Comparison of ENCODE assay signal across 16 cellular contexts in the genomic region with DNA sequence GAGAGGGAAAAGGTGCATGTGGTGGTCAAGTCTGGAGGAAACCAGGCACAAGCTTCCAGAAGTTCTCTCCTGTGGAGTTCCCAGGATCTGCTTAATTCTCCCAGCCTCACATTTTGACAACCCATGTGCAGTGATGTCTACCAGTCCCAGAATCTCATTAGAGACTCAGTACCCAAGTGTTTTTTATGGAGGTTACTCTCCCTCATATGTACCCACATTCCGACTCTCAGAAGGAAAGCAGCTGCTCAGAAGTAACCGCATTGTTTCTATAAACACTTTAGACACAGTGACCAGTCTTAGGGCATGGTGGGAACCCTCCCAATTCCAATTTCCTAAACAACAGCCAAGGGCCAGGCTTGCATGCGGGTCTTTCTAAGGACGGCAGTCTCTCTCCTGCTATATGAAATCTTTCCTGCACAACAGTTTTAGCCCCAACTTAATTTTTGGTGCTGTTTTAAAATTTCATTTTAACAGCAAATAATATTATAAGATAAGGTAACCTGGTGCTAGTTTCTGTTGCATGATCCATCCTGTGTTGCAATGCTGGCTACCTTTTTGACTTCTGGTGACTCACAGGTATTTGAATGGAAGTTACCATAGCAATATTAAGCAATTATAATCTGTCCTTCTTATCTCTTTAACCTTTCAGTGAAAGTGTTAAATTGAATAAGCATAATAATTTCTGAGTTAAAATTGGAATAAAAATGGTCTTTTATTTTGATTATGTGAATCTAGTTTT. TPM values are rescaled to one million over a fixed set of nuclear protein-coding genes. Genes with fewer than 3 reads are reported as not detected.
DNase-seq lines count a peak whose midpoint lies in the region; ATAC-seq and TF ChIP-seq lines count a peak whose summit lies in the region.
"Not testable (repeated sequence)": the region's sequence is repeated elsewhere in the genome, so short reads cannot be mapped to it uniquely, and the experiment has no call there.
"Had no signal": no experiment of that assay in that cellular context is flagged by ENCODE, and none has a peak within 500 bp of the region (broad histone marks: within the 10 kb centered on the region; RNA-seq: fewer than 3 reads in every experiment).

No MANE protein-coding gene starts in this region.

- not testable (repeated sequence) for H3K27me3 ChIP-seq in PC-9 (ENCODE audit: insufficient read depth, low read depth); SJCRH30; mammary epithelial cell (ENCODE audit: insufficient read depth, low read length); foreskin keratinocyte
- peaks cover 0 to 22% of the 10 kb centered on the region in 2 donors for H3K27me3 ChIP-seq in left lung

- not testable (repeated sequence) for H2AFZ ChIP-seq in PC-9; mammary epithelial cell (ENCODE audit: low read depth, low read length)

- peak overlapping the region; percentile 38; the same call in 1 of the 2 replicates for H3K4me2 ChIP-seq in PC-9
- H3K4me2 ChIP-seq in mammary epithelial cell (ENCODE audit: insufficient read depth, low read depth, low read length), result not testable (repeated sequence)

- not testable (repeated sequence) for TF ChIP-seq CTCF in PC-9 (conservative IDR thresholded peaks at IDR 0.05); mammary epithelial cell (conservative IDR thresholded peaks at IDR 0.05 in 1 of 2, IDR thresholded peaks at IDR 0.05 in 1 of 2; ENCODE audit: extremely low read depth in 1 of 2, insufficient read depth in 1 of 2, low read depth in 1 of 2, low read length in 2 of 2); foreskin keratinocyte (conservative IDR thresholded peaks at IDR 0.05); left lung (IDR thresholded peaks at IDR 0.05); omental fat pad (IDR thresholded peaks at IDR 0.05)

- H3F3A ChIP-seq in PC-9 (ENCODE audit: insufficient read depth, low read depth), result not testable (repeated sequence)

- not testable (repeated sequence) for DNase-seq in PC-9; activated naive CD8-positive, alpha-beta T cell treated with anti-CD3 and anti-CD28 coated beads, Interleukin-2, amount 50 U/mL, for 24 hours; mammary epithelial cell; foreskin keratinocyte; left lung; omental fat pad (ENCODE audit: low spot score)
- peak; percentile 40 to 73 for DNase-seq in SJCRH30

- H3K4me3 ChIP-seq in PC-9; SJCRH30; mammary epithelial cell (replicated peaks in 1 of 3; ENCODE audit: insufficient read depth in 1 of 3, low read depth in 2 of 3, low read length in 3 of 3); left lung: not testable (repeated sequence)

- peaks cover 13% of the 10 kb centered on the region for H3K4me1 Mint-ChIP-seq in activated naive CD8-positive, alpha-beta T cell treated with anti-CD3 and anti-CD28 coated beads, Interleukin-2, amount 50 U/mL, for 24 hours

- not testable (repeated sequence) for H3K27ac Mint-ChIP-seq in activated naive CD8-positive, alpha-beta T cell treated with anti-CD3 and anti-CD28 coated beads, Interleukin-2, amount 50 U/mL, for 24 hours

- not testable (repeated sequence) for H3K9me3 ChIP-seq in PC-9 (ENCODE audit: insufficient read depth, low read depth); SJCRH30 (replicated peaks); mammary epithelial cell (replicated peaks; ENCODE audit: insufficient read depth, low read length); left lung

- not testable (repeated sequence) for H3K27me3 Mint-ChIP-seq in activated naive CD8-positive, alpha-beta T cell treated with anti-CD3 and anti-CD28 coated beads, Interleukin-2, amount 50 U/mL, for 24 hours

- BruUV-seq in PC-9 (replicated peaks; lab: Mats Ljungman, UMichigan), result not testable (repeated sequence)
- TSS peak; percentile 54 for BruUV-seq in mammary epithelial cell (replicated peaks; lab: Mats Ljungman, UMichigan)

- H4K20me1 ChIP-seq in PC-9 (ENCODE audit: insufficient read depth); mammary epithelial cell (ENCODE audit: insufficient read depth, low read length): not testable (repeated sequence)

- not testable (repeated sequence) for H3K36me3 ChIP-seq in PC-9 (ENCODE audit: low read depth); SJCRH30; mammary epithelial cell (ENCODE audit: insufficient read depth, low read length); left lung

- intact Hi-C loops in PC-9 (cut with micrococcal nuclease; ENCODE audit: unreplicated experiment); mammary epithelial cell (cut with micrococcal nuclease); left lung (cut with DNase I): not testable (repeated sequence)

- H3K9me3 Mint-ChIP-seq in activated naive CD8-positive, alpha-beta T cell treated with anti-CD3 and anti-CD28 coated beads, Interleukin-2, amount 50 U/mL, for 24 hours, result not testable (repeated sequence)

- not testable (repeated sequence) for H3K27ac ChIP-seq in PC-9; SJCRH30; mammary epithelial cell (ENCODE audit: insufficient read depth, low read depth, low read length); foreskin keratinocyte; left lung

- H3K79me2 ChIP-seq in PC-9 (ENCODE audit: low read depth); mammary epithelial cell (ENCODE audit: insufficient read depth, low read length): not testable (repeated sequence)

- in situ Hi-C loops in mammary epithelial cell (cut with MboI; ENCODE audit: low sequenced_read_pairs in 2 of 2), result not testable (repeated sequence)

- not testable (repeated sequence) for H3K4me1 ChIP-seq in PC-9 (replicated peaks; ENCODE audit: insufficient read depth); SJCRH30; mammary epithelial cell (ENCODE audit: insufficient read depth, low read length); foreskin keratinocyte; left lung

- H3K9me2 ChIP-seq in PC-9 (ENCODE audit: insufficient read depth), result not testable (repeated sequence)

- 92% methylated on average over 4 of the region's 4 CpGs for WGBS in mammary epithelial cell (ENCODE audit: low coverage, missing lambda C conversion rate)

- not testable (repeated sequence) for H3K9ac ChIP-seq in mammary epithelial cell (ENCODE audit: insufficient read depth, low read length)

- POLR2A ChIA-PET in PC-9 (lab: Charles Lee; ENCODE audit: unreplicated experiment), result not testable (repeated sequence)

- H3K36me3 Mint-ChIP-seq in activated naive CD8-positive, alpha-beta T cell treated with anti-CD3 and anti-CD28 coated beads, Interleukin-2, amount 50 U/mL, for 24 hours (ENCODE audit: low read depth), result not testable (repeated sequence)

- CTCF ChIA-PET in PC-9 (lab: Charles Lee); mammary epithelial cell (lab: Charles Lee; ENCODE audit: low non-redundant PET): not testable (repeated sequence)

- ATAC-seq in activated naive CD8-positive, alpha-beta T cell treated with anti-CD3 and anti-CD28 coated beads, Interleukin-2, amount 50 U/mL, for 24 hours, result peak; percentile 62
- peak; percentile 88 for ATAC-seq in foreskin keratinocyte
- ATAC-seq in left lung, result peak; percentile 29
- ATAC-seq in omental fat pad (ENCODE audit: low FRiP score), result peak; percentile 80

- H3K4me3 Mint-ChIP-seq in activated naive CD8-positive, alpha-beta T cell treated with anti-CD3 and anti-CD28 coated beads, Interleukin-2, amount 50 U/mL, for 24 hours, result not testable (repeated sequence)

- dilution Hi-C loops in mammary epithelial cell (cut with HindIII; ENCODE audit: low sequenced_read_pairs), result not testable (repeated sequence)

RNA-seq across cellular contexts. Expression of gene PROP1, which starts 15.9 kb away (rescaled TPM):
- total RNA-seq in PC-9 (2021) (not detected in 2 replicates), mammary epithelial cell (not detected), foreskin keratinocyte (not detected in 2 replicates), left lung (not detected), omental fat pad (not detected)
- total RNA-seq in SJCRH30 (2014; rRNA removed; shearing (Covaris generic)), result 0.28 and 0.84 TPM in 2 replicates
- polyA plus RNA-seq in mammary epithelial cell (not detected), foreskin keratinocyte (not detected in 2 replicates)
- polyA minus RNA-seq in mammary epithelial cell, result not detected
- total RNA-seq: A673; CD4-positive, alpha-beta memory T cell; CD4-positive, CD25-positive, alpha-beta regulatory T cell; CD8-positive, alpha-beta memory T cell; Daoy; G401; GM12878 had no signal
- polyA plus RNA-seq: AG04450; CD14-positive monocyte; CD4-positive, alpha-beta memory T cell; CD4-positive, CD25-positive, alpha-beta regulatory T cell; CD8-positive, alpha-beta memory T cell; GM12878 had no signal

Comparison
In these comparisons a context has a peak if more than half of its experiments do, and no peak if none do; other contexts are left out.
1. ATAC-seq: peak in every context shown above with its lines; median percentile 88 in foreskin keratinocyte; 80 in omental fat pad; 62 in activated naive CD8-positive, alpha-beta T cell treated with anti-CD3 and anti-CD28 coated beads, Interleukin-2, amount 50 U/mL, for 24 hours; 29 in left lung.